8 cellular contexts compared by ENCODE assay signal in genomic region chr3:13495921-13496723, GRCh38. TPM values are rescaled to one million over a fixed set of nuclear protein-coding genes. Genes with fewer than 3 reads are reported as not detected.
DNase-seq lines count a peak whose midpoint lies in the region; ATAC-seq and TF ChIP-seq lines count a peak whose summit lies in the region.

No MANE protein-coding gene starts in this region.

- intact Hi-C loops in naive thymus-derived CD4-positive, alpha-beta T cell (cut with micrococcal nuclease), result loop anchor here (1.0 to 2.0 kb wide), 5 partner anchors 16 to 404 kb away; partner anchors contain the start of gene HDAC11 (in 1 of the 2)

- DNase-seq in ACHN (peak; percentile 70), NT2/D1 (ENCODE audit: low read depth, low spot score) (peak; percentile 84), activated T-cell treated with anti-CD3 and anti-CD28 coated beads for 1 hour (ENCODE audit: low read depth) (peak; percentile 47), epithelial cell of proximal tubule (ENCODE audit: low read depth) (peak; percentile 3)
- peak; percentile 47 to 73 (median 66) for DNase-seq in naive thymus-derived CD4-positive, alpha-beta T cell
- peak; percentile 58 to 81 for DNase-seq in stimulated activated effector memory CD8-positive, alpha-beta T cell treated with anti-CD3 and anti-CD28 coated beads, Interleukin-12 subunit alpha, Interleukin-12 subunit beta, amount 100 ng/mL, for 72 hours (ENCODE audit: low spot score in 2 of 2)

- H3K27me3 Mint-ChIP-seq in naive thymus-derived CD4-positive, alpha-beta T cell, result no peaks in the 10 kb centered on the region

- no peak overlapping the region for H3K27ac ChIP-seq in naive thymus-derived CD4-positive, alpha-beta T cell (ENCODE audit: low read depth, low read length)

- H3K36me3 Mint-ChIP-seq in naive thymus-derived CD4-positive, alpha-beta T cell, result peaks cover 0 to 11% (median 0%) of the 10 kb centered on the region in 5 donors
- no peaks in the 10 kb centered on the region for H3K36me3 Mint-ChIP-seq in stimulated activated effector memory CD8-positive, alpha-beta T cell treated with anti-CD3 and anti-CD28 coated beads, Interleukin-12 subunit alpha, Interleukin-12 subunit beta, amount 100 ng/mL, for 72 hours

- no peak overlapping the region for H3K4me3 ChIP-seq in NT2/D1 (ENCODE audit: insufficient read length, low read depth)
- H3K4me3 ChIP-seq in epithelial cell of proximal tubule (ENCODE audit: low read depth, low read length), result no peak overlapping the region
- no peak overlapping the region for H3K4me3 ChIP-seq in naive thymus-derived CD4-positive, alpha-beta T cell (ENCODE audit: low read length)

- no peak overlapping the region for H3K27ac Mint-ChIP-seq in naive thymus-derived CD4-positive, alpha-beta T cell
- no peak overlapping the region for H3K27ac Mint-ChIP-seq in stimulated activated effector memory CD8-positive, alpha-beta T cell treated with anti-CD3 and anti-CD28 coated beads, Interleukin-12 subunit alpha, Interleukin-12 subunit beta, amount 100 ng/mL, for 72 hours

- no peak overlapping the region for H3K4me3 Mint-ChIP-seq in naive thymus-derived CD4-positive, alpha-beta T cell
- no peak overlapping the region for H3K4me3 Mint-ChIP-seq in stimulated activated effector memory CD8-positive, alpha-beta T cell treated with anti-CD3 and anti-CD28 coated beads, Interleukin-12 subunit alpha, Interleukin-12 subunit beta, amount 100 ng/mL, for 72 hours

- POLR2A ChIA-PET in naive thymus-derived CD4-positive, alpha-beta T cell (lab: Charles Lee), result interaction anchor here (1.5 kb wide), 1 partner anchor 152 kb away, joined by 5 read pairs; no protein-coding TSS in a partner anchor

- TF ChIP-seq CTCF in epithelial cell of proximal tubule (conservative IDR thresholded peaks at IDR 0.05; ENCODE audit: low read depth, low read length), result peak; percentile 93

- H3K4me1 Mint-ChIP-seq in naive thymus-derived CD4-positive, alpha-beta T cell, result peaks cover 0 to 7% (median 3%) of the 10 kb centered on the region in 7 donors
- peaks cover 22% of the 10 kb centered on the region for H3K4me1 Mint-ChIP-seq in stimulated activated effector memory CD8-positive, alpha-beta T cell treated with anti-CD3 and anti-CD28 coated beads, Interleukin-12 subunit alpha, Interleukin-12 subunit beta, amount 100 ng/mL, for 72 hours

- no peak overlapping the region for H3K9ac ChIP-seq in NT2/D1 (ENCODE audit: insufficient read length, low read depth)

- in situ Hi-C loops in ACHN (cut with HindIII; ENCODE audit: low pct_ligation_motif_present, low pct_unique_long_range_greater_than_20kb, low sequenced_read_pairs), result no loop called here

- peaks cover 16% of the 10 kb centered on the region for H3K4me1 ChIP-seq in NT2/D1 (ENCODE audit: insufficient read depth, insufficient read length)
- H3K4me1 ChIP-seq in naive thymus-derived CD4-positive, alpha-beta T cell (ENCODE audit: control insufficient read depth in 2 of 2, insufficient read depth in 2 of 2, low read length in 2 of 2), result no peaks in the 10 kb centered on the region

- CTCF ChIA-PET in naive thymus-derived CD4-positive, alpha-beta T cell (lab: Charles Lee), result interaction anchor here (0.6 to 7.3 kb wide), 10 partner anchors 9 to 390 kb away, joined by 3 to 135 read pairs (median 4); partner anchors contain the start of gene WNT7A

- no peaks in the 10 kb centered on the region for H3K27me3 ChIP-seq in NT2/D1 (ENCODE audit: insufficient read depth, insufficient read length)
- no peaks in the 10 kb centered on the region for H3K27me3 ChIP-seq in naive thymus-derived CD4-positive, alpha-beta T cell (ENCODE audit: control insufficient read depth in 2 of 2, insufficient read depth in 2 of 2, low read length in 2 of 2)

- peaks cover 4% of the 10 kb centered on the region for H3K36me3 ChIP-seq in NT2/D1 (ENCODE audit: insufficient read depth, insufficient read length, low read length)
- H3K36me3 ChIP-seq in naive thymus-derived CD4-positive, alpha-beta T cell (ENCODE audit: control insufficient read depth in 2 of 3, insufficient read depth in 3 of 3, low read length in 3 of 3), result no peaks in the 10 kb centered on the region

- peak; percentile 50 for ATAC-seq in GM18520 (IDR thresholded peaks at IDR 0.05; ENCODE audit: unreplicated experiment)
- peak; percentile 72 for ATAC-seq in HG03457 (IDR thresholded peaks at IDR 0.05; ENCODE audit: unreplicated experiment)
- ATAC-seq in naive thymus-derived CD4-positive, alpha-beta T cell, result peak; percentile 89
- peak; percentile 84 for ATAC-seq in stimulated activated effector memory CD8-positive, alpha-beta T cell treated with anti-CD3 and anti-CD28 coated beads, Interleukin-12 subunit alpha, Interleukin-12 subunit beta, amount 100 ng/mL, for 72 hours

- no peaks in the 10 kb centered on the region for H3K9me3 Mint-ChIP-seq in naive thymus-derived CD4-positive, alpha-beta T cell
- H3K9me3 Mint-ChIP-seq in stimulated activated effector memory CD8-positive, alpha-beta T cell treated with anti-CD3 and anti-CD28 coated beads, Interleukin-12 subunit alpha, Interleukin-12 subunit beta, amount 100 ng/mL, for 72 hours, result no peaks in the 10 kb centered on the region

- no peaks in the 10 kb centered on the region for H3K9me3 ChIP-seq in NT2/D1 (ENCODE audit: insufficient read depth, low read length)
- H3K9me3 ChIP-seq in naive thymus-derived CD4-positive, alpha-beta T cell (ENCODE audit: control insufficient read depth in 2 of 3, low read length in 3 of 3), result no peaks in the 10 kb centered on the region

RNA-seq across cellular contexts. Expression of gene HDAC11, which starts 16.0 kb away (rescaled TPM):
- total RNA-seq in epithelial cell of proximal tubule, result 8.8 and 9.8 TPM in 2 replicates
- total RNA-seq in naive thymus-derived CD4-positive, alpha-beta T cell, result 1 to 10 TPM; 1.2 to 8.0 (median 7.3) TPM
- polyA plus RNA-seq in naive thymus-derived CD4-positive, alpha-beta T cell, result 1 to 10 TPM; 4.5 to 6.3 TPM

RNA-seq across cellular contexts. Expression of gene FBLN2, which starts 52.8 kb away (rescaled TPM):
- 0.94 and 1.1 TPM in 2 replicates for total RNA-seq in epithelial cell of proximal tubule
- total RNA-seq in naive thymus-derived CD4-positive, alpha-beta T cell, result 1 to 10 TPM in 1 of 5 experiments, under 1 TPM in 1, not detected in 3; 0.11 to 1.5 TPM
- polyA plus RNA-seq in naive thymus-derived CD4-positive, alpha-beta T cell, result not detected

Comparison
In these comparisons a context has a peak if more than half of its experiments do, and no peak if none do; other contexts are left out.
1. DNase-seq: peak in every context shown above with its lines; median percentile 84 in NT2/D1; 70 in ACHN; 70 in stimulated activated effector memory CD8-positive, alpha-beta T cell treated with anti-CD3 and anti-CD28 coated beads, Interleukin-12 subunit alpha, Interleukin-12 subunit beta, amount 100 ng/mL, for 72 hours; 66 in naive thymus-derived CD4-positive, alpha-beta T cell; 47 in activated T-cell treated with anti-CD3 and anti-CD28 coated beads for 1 hour; 3 in epithelial cell of proximal tubule.